21 cellular contexts compared by ENCODE assay signal in the genomic region with DNA sequence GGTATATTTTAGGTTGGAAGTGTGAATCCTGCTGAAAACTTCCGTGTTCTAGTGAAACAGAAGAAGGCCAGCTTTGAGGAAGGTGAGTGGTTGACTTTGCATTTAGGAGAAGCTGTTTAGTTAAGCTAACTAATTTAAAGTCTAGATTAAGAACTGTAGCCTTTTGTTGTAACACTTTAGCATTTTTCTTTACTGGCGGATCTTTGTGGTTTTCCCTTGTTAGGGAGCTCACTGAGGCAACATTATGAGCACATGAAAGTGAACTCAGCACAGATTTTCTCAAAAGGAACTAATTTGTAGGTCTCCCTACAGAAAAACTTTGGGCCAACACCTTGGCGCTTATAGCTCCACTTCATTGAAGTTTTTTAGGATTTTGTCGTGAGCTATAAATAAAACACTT.
"Had no signal": no experiment of that assay in that cellular context is flagged by ENCODE, and none has a peak within 500 bp of the region (broad histone marks: within the 10 kb centered on the region; RNA-seq: fewer than 3 reads in every experiment).

No MANE protein-coding gene starts in this region.

- H3K27ac Mint-ChIP-seq: activated CD8-positive, alpha-beta memory T cell treated with anti-CD3 and anti-CD28 coated beads, Interleukin-2, amount 10 ng/mL, durations not matched to agents 7 days and 5 days; WTC11 had no signal

- H3K27me3 ChIP-seq: esophagus squamous epithelium, ovary, upper lobe of right lung had no signal

- H3K4me3 Mint-ChIP-seq: activated CD8-positive, alpha-beta memory T cell treated with anti-CD3 and anti-CD28 coated beads, Interleukin-2, amount 10 ng/mL, durations not matched to agents 7 days and 5 days; brain; central memory CD8-positive, alpha-beta T cell; neural crest cell; WTC11 had no signal

- H3K4me1 Mint-ChIP-seq: WTC11 had no signal

- H3K36me3 ChIP-seq: ovary had no signal

- H3K4me3 ChIP-seq: coronary artery, esophagus squamous epithelium, ovary, thoracic aorta, upper lobe of right lung had no signal

- H3K4me1 ChIP-seq: esophagus squamous epithelium, upper lobe of right lung had no signal

- ATAC-seq: activated CD8-positive, alpha-beta memory T cell treated with anti-CD3 and anti-CD28 coated beads, Interleukin-2, amount 10 ng/mL, durations not matched to agents 7 days and 5 days; sciatic nerve; upper lobe of right lung; WTC11 had no signal

- DNase-seq: activated CD4-positive, alpha-beta T cell treated with anti-CD3 and anti-CD28 coated beads, Interleukin-2, amount 50 U/mL, for 1 hour; activated CD8-positive, alpha-beta memory T cell treated with anti-CD3 and anti-CD28 coated beads, Interleukin-2, amount 10 ng/mL, durations not matched to agents 7 days and 5 days; activated gamma-delta T cell; activated T-cell treated with anti-CD3 and anti-CD28 coated beads, Interleukin-2, amount 50 U/mL, for 1 hour; amniotic stem cell; effector CD8-positive, alpha-beta T cell; esophagus squamous epithelium; glutamatergic neuron; kidney glomerular epithelial cell; mesenchymal stem cell; ovary; SIG-M5; T-helper 2 cell; upper lobe of right lung had no signal

- H3K27ac ChIP-seq: coronary artery, esophagus squamous epithelium, ovary, thoracic aorta, upper lobe of right lung had no signal

- H3K9me3 ChIP-seq: esophagus squamous epithelium, ovary, thoracic aorta, upper lobe of right lung had no signal

- H3K9me3 Mint-ChIP-seq: brain; central memory CD8-positive, alpha-beta T cell; neural crest cell; WTC11 had no signal

- H3K27me3 Mint-ChIP-seq: activated CD8-positive, alpha-beta memory T cell treated with anti-CD3 and anti-CD28 coated beads, Interleukin-2, amount 10 ng/mL, durations not matched to agents 7 days and 5 days; brain; central memory CD8-positive, alpha-beta T cell had no signal
